10 cellular contexts compared by ENCODE assay signal in the genomic region with DNA sequence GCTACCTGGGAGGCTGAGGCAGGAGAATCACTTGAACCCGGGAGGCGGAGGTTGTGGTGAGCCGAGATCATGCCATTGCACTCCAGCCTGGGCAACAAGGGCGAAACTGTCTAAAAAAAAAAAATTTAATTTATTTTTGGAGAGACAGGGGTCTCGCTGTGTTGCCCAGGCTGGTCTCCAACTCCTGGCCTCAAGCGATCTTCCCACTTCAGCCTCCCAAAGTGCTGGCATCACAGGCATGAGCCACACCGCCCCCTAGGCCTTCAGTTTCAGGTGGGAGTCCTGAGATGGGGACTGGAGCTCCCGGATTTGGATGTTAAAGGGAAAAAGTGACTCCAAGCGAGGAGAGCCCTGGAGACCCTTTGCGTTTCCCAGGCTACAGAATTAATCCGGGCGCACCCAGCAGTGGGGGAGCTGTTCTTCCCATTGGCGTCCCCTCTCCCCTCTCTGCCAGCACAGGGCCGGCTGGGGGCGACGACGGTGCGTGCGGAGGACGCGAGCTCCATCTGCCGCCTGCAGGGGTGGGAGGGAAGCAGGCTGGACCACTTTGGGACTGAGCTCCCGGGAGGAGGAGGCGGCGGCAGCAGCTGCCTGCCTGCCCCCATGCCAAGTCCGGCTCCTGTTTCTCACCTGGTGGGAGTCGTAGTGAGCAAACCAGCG. TPM values are rescaled to one million over a fixed set of nuclear protein-coding genes. Genes with fewer than 3 reads are reported as not detected.
A peak's percentile ranks its signal among the peaks of the same experiment; 100 is the strongest.
DNase-seq lines count a peak whose midpoint lies in the region; ATAC-seq, FAIRE-seq and TF ChIP-seq lines count a peak whose summit lies in the region.
"Had no signal": no experiment of that assay in that cellular context is flagged by ENCODE, and none has a peak within 500 bp of the region (broad histone marks: within the 10 kb centered on the region; RNA-seq: fewer than 3 reads in every experiment).

No MANE protein-coding gene starts in this region.

- peaks cover 8 to 14% (median 11%) of the 10 kb centered on the region in 4 donors for H3K4me1 ChIP-seq in esophagus muscularis mucosa

- intact Hi-C loops in esophagus muscularis mucosa (cut with DNase I), result no loop called here

- 72% methylated on average over 8 of the region's 28 CpGs for WGBS in esophagus muscularis mucosa

- TF ChIP-seq POLR2A in GM12891 (IDR thresholded peaks at IDR 0.05; ENCODE audit: low read depth, low read length), result no peak
- TF ChIP-seq POLR2A in esophagus muscularis mucosa (IDR thresholded peaks at IDR 0.05; ENCODE audit: low read depth), result no peak

- H3K27me3 ChIP-seq in esophagus muscularis mucosa, result peaks cover 0 to 24% (median 0%) of the 10 kb centered on the region in 4 donors
- H3K27me3 ChIP-seq: upper lobe of left lung had no signal

- H3K27ac ChIP-seq in esophagus muscularis mucosa (replicated peaks in 1 of 4), result no peak overlapping the region
- H3K27ac ChIP-seq: upper lobe of left lung had no signal

- DNase-seq in NCI-H748 (lab: John Stamatoyannopoulos, UW; ENCODE audit: unreplicated experiment) (peak; percentile 49), NCI-H748 treated with DMSO at 0.1 percent for 48 hours (lab: John Stamatoyannopoulos, UW) (no peak), NCI-H1092 (lab: John Stamatoyannopoulos, UW) (peak; percentile 20), ecto neural progenitor cell (ENCODE audit: low spot score) (peak; percentile 81), occipital lobe (lab: John Stamatoyannopoulos, UW) (peak; percentile 26), GM12891 (ENCODE audit: insufficient read length, low spot score) (no peak), esophagus muscularis mucosa (ENCODE audit: extremely low spot score) (no peak)
- DNase-seq: NCI-H1105 treated with DMSO at 0.1 percent for 48 hours had no signal

- H3K4me3 ChIP-seq in esophagus muscularis mucosa, result no peak overlapping the region
- H3K4me3 ChIP-seq: upper lobe of left lung had no signal

- no peaks in the 10 kb centered on the region for H3K36me3 ChIP-seq in esophagus muscularis mucosa
- H3K36me3 ChIP-seq: upper lobe of left lung had no signal

- TF ChIP-seq CTCF in esophagus muscularis mucosa (IDR thresholded peaks at IDR 0.05), result no peak

- TF ChIP-seq EP300 in esophagus muscularis mucosa (IDR thresholded peaks at IDR 0.05), result no peak

- ATAC-seq in HG03378 (IDR thresholded peaks at IDR 0.05; ENCODE audit: unreplicated experiment), result no peak

- peaks cover 0 to 12% (median 9%) of the 10 kb centered on the region in 4 donors for H3K9me3 ChIP-seq in esophagus muscularis mucosa

- FAIRE-seq in GM12891 (lab: Jason Lieb, UNC), result no peak

TF ChIP-seq in GM12891, 5 proteins besides CTCF, POLR2A, EP300 and RAD21:
- TF ChIP-seq SPI1 (IDR thresholded peaks at IDR 0.05; ENCODE audit: low read depth, low read length) (no peak), POU2F2 (IDR thresholded peaks at IDR 0.05; ENCODE audit: low read depth, low read length) (no peak), PAX5 (IDR thresholded peaks at IDR 0.05; ENCODE audit: insufficient read depth, low read length, severe bottlenecking) (no peak)

RNA-seq across cellular contexts. Expression of gene USP7, which starts 49.3 kb away (rescaled TPM):
- 90.9 TPM for total RNA-seq in occipital lobe
- 52.5 TPM for polyA plus RNA-seq in GM12891 (2012; ENCODE audit: low read depth, missing spikeins)
- total RNA-seq in esophagus muscularis mucosa, result 10 to 100 TPM; 67.9 to 84.7 (median 73.3) TPM

Comparison
In these comparisons a context has a peak if more than half of its experiments do, and no peak if none do; other contexts are left out.
1. DNase-seq: peak in NCI-H748 (single experiment), NCI-H1092 (single experiment), ecto neural progenitor cell (single experiment) and occipital lobe (single experiment); none in NCI-H748 treated with DMSO at 0.1 percent for 48 hours (single experiment), GM12891 (single experiment) and esophagus muscularis mucosa (single experiment).